In the genomic region with DNA sequence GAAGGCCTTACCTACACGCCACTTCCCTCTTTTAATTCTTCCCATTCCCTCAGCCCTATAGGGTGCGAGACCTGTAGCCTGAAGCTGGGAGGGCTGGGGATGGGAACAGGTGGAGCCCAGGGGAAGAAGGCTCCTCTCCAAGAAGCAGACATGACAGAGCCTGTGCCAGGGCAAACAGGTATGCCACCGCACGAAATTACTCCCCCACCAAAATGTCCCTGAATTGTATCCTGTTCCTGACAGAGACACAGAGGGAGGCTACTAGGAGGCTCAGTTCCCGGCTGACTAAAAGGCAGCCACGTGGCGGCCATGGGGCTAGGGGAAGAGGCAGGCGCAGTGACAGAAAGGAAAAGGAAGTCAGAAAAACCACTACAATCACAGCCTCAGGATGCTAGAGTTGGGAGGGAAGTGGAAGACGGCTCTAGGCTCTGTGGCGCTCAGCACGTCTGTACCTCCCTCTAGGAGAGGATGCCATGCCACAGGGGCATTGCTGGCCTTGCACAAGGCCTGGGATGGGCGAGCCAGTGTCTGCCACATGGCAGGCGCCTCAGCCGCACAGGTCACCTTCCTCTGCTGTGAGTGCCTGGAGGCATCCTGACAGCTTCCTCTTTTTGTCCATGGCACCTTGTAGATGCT, we compare ENCODE assay signal across 10 cellular contexts. TPM values are rescaled to one million over a fixed set of nuclear protein-coding genes. Genes with fewer than 3 reads are reported as not detected.
A peak's percentile ranks its signal among the peaks of the same experiment; 100 is the strongest.
DNase-seq lines count a peak whose midpoint lies in the region; ATAC-seq and TF ChIP-seq lines count a peak whose summit lies in the region.
"Had no signal": no experiment of that assay in that cellular context is flagged by ENCODE, and none has a peak within 500 bp of the region (broad histone marks: within the 10 kb centered on the region; RNA-seq: fewer than 3 reads in every experiment).

No MANE protein-coding gene starts in this region.

- H4K91ac ChIP-seq in IMR-90 (ENCODE audit: insufficient read depth, low read depth, low read length): no peak overlapping the region

- 90% methylated on average over 2 of the region's 14 CpGs; no CpG with 5 or more reads in 1 of the 2 experiments for WGBS in IMR-90 (ENCODE audit: extremely low coverage in 2 of 2, insufficient read length in 1 of 2), 2 experiments

- H3K14ac ChIP-seq in IMR-90 (replicated peaks; ENCODE audit: low read depth, low read length): no peak overlapping the region

- peaks cover 29% of the 10 kb centered on the region for H3K4me1 Mint-ChIP-seq in activated CD4-positive, alpha-beta T cell treated with anti-CD3 and anti-CD28 coated beads, Interleukin-2, amount 10 ng/mL, durations not matched to agents 24 days and 14 days
- H3K4me1 Mint-ChIP-seq in effector memory CD8-positive, alpha-beta T cell (ENCODE audit: low read depth in 2 of 2): peaks cover 45% of the 10 kb centered on the region in 2 donors

- 0 out of 4 replicates have a peak, but pooled peaks cover 0 to 3% of the 10 kb centered on the region in 2 experiments for H3K79me1 ChIP-seq in IMR-90 (ENCODE audit: low read depth in 1 of 2, low read length in 2 of 2)

- no peak overlapping the region for H4K5ac ChIP-seq in IMR-90 (ENCODE audit: low read depth, low read length)

- H2BK15ac ChIP-seq in IMR-90 (ENCODE audit: low read depth, low read length): no peak overlapping the region

- TF ChIP-seq CTCF in IMR-90 (conservative IDR thresholded peaks at IDR 0.05; ENCODE audit: low read depth, low read length) (no peak), brain microvascular endothelial cell (IDR thresholded peaks at IDR 0.05; ENCODE audit: low read depth, low read length, missing control alignments) (no peak)

- H3K4me3 ChIP-seq in IMR-90 (ENCODE audit: insufficient read depth, low read depth, low read length): no peak overlapping the region
- H3K4me3 ChIP-seq in brain microvascular endothelial cell (ENCODE audit: low read depth, low read length): no peak overlapping the region

- ATAC-seq in IMR-90 (ENCODE audit: low read depth) (no peak), HG02970 (IDR thresholded peaks at IDR 0.05; ENCODE audit: low FRiP score, unreplicated experiment) (no peak), HG03457 (IDR thresholded peaks at IDR 0.05; ENCODE audit: unreplicated experiment) (no peak)
- ATAC-seq in effector memory CD8-positive, alpha-beta T cell (replicated peaks): peak; percentile 66

- H2BK120ac ChIP-seq in IMR-90 (ENCODE audit: low read depth, low read length): no peak overlapping the region

- H3K56ac ChIP-seq in IMR-90 (ENCODE audit: extremely low read depth, insufficient read depth, low read length): no peak overlapping the region

- no peaks in the 10 kb centered on the region for H3K27me3 Mint-ChIP-seq in activated CD4-positive, alpha-beta T cell treated with anti-CD3 and anti-CD28 coated beads, Interleukin-2, amount 10 ng/mL, durations not matched to agents 24 days and 14 days
- no peaks in the 10 kb centered on the region for H3K27me3 Mint-ChIP-seq in effector memory CD8-positive, alpha-beta T cell

- H3K23ac ChIP-seq in IMR-90 (ENCODE audit: low read depth, low read length): no peak overlapping the region

- H3K4me1 ChIP-seq in IMR-90 (ENCODE audit: control insufficient read depth, insufficient read depth, low read length): peaks cover 15% of the 10 kb centered on the region

- DNase-seq in IMR-90 (no peak), brain microvascular endothelial cell (no peak), NCI-H748 (lab: John Stamatoyannopoulos, UW; ENCODE audit: unreplicated experiment) (no peak)
- DNase-seq in activated CD4-positive, alpha-beta T cell treated with anti-CD3 and anti-CD28 coated beads, Interleukin-2, amount 10 ng/mL, durations not matched to agents 24 days and 14 days: peak; percentile 84
- peak; percentile 18 to 26 (median 24) for DNase-seq in effector memory CD8-positive, alpha-beta T cell
- DNase-seq in stimulated activated CD4-positive, alpha-beta T cell treated with anti-CD3 and anti-CD28 coated beads, Interleukin-2, amount 100 ng/mL, for 48 hours: peak; percentile 23 to 25
- DNase-seq: NCI-H774 had no signal

- POLR2A ChIA-PET in IMR-90 (lab: Charles Lee; ENCODE audit: unreplicated experiment): no interaction called here

- peak overlapping the region; percentile 83 for H3K27ac Mint-ChIP-seq in activated CD4-positive, alpha-beta T cell treated with anti-CD3 and anti-CD28 coated beads, Interleukin-2, amount 10 ng/mL, durations not matched to agents 24 days and 14 days
- peak overlapping the region; percentile 92 for H3K27ac Mint-ChIP-seq in effector memory CD8-positive, alpha-beta T cell

- no peak overlapping the region for H4K8ac ChIP-seq in IMR-90 (ENCODE audit: low read depth in 2 of 2, low read length in 2 of 2)

- H2BK20ac ChIP-seq in IMR-90 (ENCODE audit: low read depth, low read length): no peak overlapping the region

- H3K27ac ChIP-seq in IMR-90 (ENCODE audit: insufficient read depth, low read length): no peak overlapping the region
- no peak overlapping the region for H3K27ac ChIP-seq in brain microvascular endothelial cell

- H3K9me3 Mint-ChIP-seq in activated CD4-positive, alpha-beta T cell treated with anti-CD3 and anti-CD28 coated beads, Interleukin-2, amount 10 ng/mL, durations not matched to agents 24 days and 14 days: no peaks in the 10 kb centered on the region
- no peaks in the 10 kb centered on the region for H3K9me3 Mint-ChIP-seq in effector memory CD8-positive, alpha-beta T cell

- H3K36me3 Mint-ChIP-seq in activated CD4-positive, alpha-beta T cell treated with anti-CD3 and anti-CD28 coated beads, Interleukin-2, amount 10 ng/mL, durations not matched to agents 24 days and 14 days (ENCODE audit: low read depth): peaks cover 7% of the 10 kb centered on the region
- H3K36me3 Mint-ChIP-seq in effector memory CD8-positive, alpha-beta T cell (ENCODE audit: insufficient read depth): peaks cover 12% of the 10 kb centered on the region

- H3K36me3 ChIP-seq in IMR-90 (ENCODE audit: control insufficient read depth, insufficient read depth, low read length) (no peaks in the 10 kb centered on the region), brain microvascular endothelial cell (replicated peaks) (no peaks in the 10 kb centered on the region)

- CTCF ChIA-PET in IMR-90 (lab: Yijun Ruan, JAX): interaction anchor here (1.0 kb wide), 1 partner anchor 8 kb away, joined by 3 read pairs; no protein-coding TSS in a partner anchor

- H3K9me1 ChIP-seq in IMR-90 (ENCODE audit: insufficient read depth, low read length): no peaks in the 10 kb centered on the region; the same call in 1 of the 2 replicates

- H3K27me3 ChIP-seq in IMR-90 (ENCODE audit: control insufficient read depth, insufficient read depth, low read length) (no peaks in the 10 kb centered on the region), brain microvascular endothelial cell (replicated peaks) (no peaks in the 10 kb centered on the region)

- H2AFZ ChIP-seq in IMR-90 (replicated peaks; ENCODE audit: low read length, poor library complexity): no peak overlapping the region

- H2AK9ac ChIP-seq in IMR-90 (replicated peaks; ENCODE audit: low read depth, low read length, poor library complexity): peak overlapping the region; percentile 67

- H3K4me3 Mint-ChIP-seq in activated CD4-positive, alpha-beta T cell treated with anti-CD3 and anti-CD28 coated beads, Interleukin-2, amount 10 ng/mL, durations not matched to agents 24 days and 14 days: peak overlapping the region; percentile 21
- peak overlapping the region; percentile 55 to 60 for H3K4me3 Mint-ChIP-seq in effector memory CD8-positive, alpha-beta T cell

- H3K18ac ChIP-seq in IMR-90 (ENCODE audit: low read depth, low read length): no peak overlapping the region

- no peak overlapping the region for H3K4me2 ChIP-seq in IMR-90 (ENCODE audit: low read depth, low read length)

- TF ChIP-seq RAD21 in IMR-90 (IDR thresholded peaks at IDR 0.05; ENCODE audit: low read length): no peak

- H2AK5ac ChIP-seq in IMR-90 (ENCODE audit: low read depth, low read length): no peak overlapping the region

- no peak overlapping the region for H2BK5ac ChIP-seq in IMR-90 (ENCODE audit: low read depth, low read length, poor library complexity, severe bottlenecking)

- no TSS peak for BruUV-seq in IMR-90 (replicated peaks; lab: Mats Ljungman, UMichigan)

- H3K9ac ChIP-seq in IMR-90 (ENCODE audit: low read depth, low read length): no peak overlapping the region

- H3K4ac ChIP-seq in IMR-90 (ENCODE audit: low read depth, low read length): no peak overlapping the region

- in situ Hi-C loops in IMR-90 (cut with MboI; ENCODE audit: low sequenced_read_pairs): no loop called here
- in situ Hi-C loops in brain microvascular endothelial cell (cut with HindIII; ENCODE audit: low pct_ligation_motif_present, low sequenced_read_pairs): no loop called here

- intact Hi-C loops in IMR-90 (cut with micrococcal nuclease): loop anchor here (2.0 kb wide), 1 partner anchor 27 kb away; the partner anchor contains the start of gene TFEB
- intact Hi-C loops in activated CD4-positive, alpha-beta T cell treated with anti-CD3 and anti-CD28 coated beads, Interleukin-2, amount 10 ng/mL, durations not matched to agents 24 days and 14 days (cut with micrococcal nuclease): loop anchor here (2.0 kb wide), 1 partner anchor 27 kb away; the partner anchor contains the start of gene TFEB

- no peaks in the 10 kb centered on the region for H3K9me3 ChIP-seq in IMR-90 (ENCODE audit: control insufficient read depth, insufficient read depth, low read length)

- dilution Hi-C loops in IMR-90 (cut with HindIII; ENCODE audit: low sequenced_read_pairs, unreplicated experiment): no loop called here

- no peak for TF ChIP-seq POLR2A in IMR-90 (IDR thresholded peaks at IDR 0.05; ENCODE audit: low read depth, low read length)

- H4K20me1 ChIP-seq in IMR-90 (ENCODE audit: insufficient read depth, low read length): no peaks in the 10 kb centered on the region

TF ChIP-seq in IMR-90, 13 proteins besides CTCF, POLR2A, EP300 and RAD21 (continues in another document):
- TF ChIP-seq NFE2L2 (IDR thresholded peaks at IDR 0.05; ENCODE audit: low read depth, low read length): no peak
- TF ChIP-seq RFX5 (IDR thresholded peaks at IDR 0.05; ENCODE audit: low read depth, low read length): no peak
- no peak for TF ChIP-seq BHLHE40 (IDR thresholded peaks at IDR 0.05; ENCODE audit: low read depth, low read length)
- TF ChIP-seq FOS (IDR thresholded peaks at IDR 0.05; ENCODE audit: low read depth, low read length): no peak
- TF ChIP-seq CHD1 (IDR thresholded peaks at IDR 0.05; ENCODE audit: low read depth, low read length): no peak

RNA-seq across cellular contexts. Expression of gene TFEB, which starts 27.7 kb away (rescaled TPM):
- total RNA-seq in IMR-90 (2012; rRNA removed): 4.4 and 4.5 TPM in 2 replicates
- polyA plus RNA-seq in IMR-90 (2012; rRNA removed): 4.7 and 4.9 TPM in 2 replicates
- 3.7 and 4.9 TPM in 2 replicates for polyA plus RNA-seq in IMR-90 (2012; cell fraction: cytosol; rRNA removed)
- 8.0 and 14.7 TPM in 2 replicates for polyA plus RNA-seq in IMR-90 (2012; cell fraction: nucleus; rRNA removed; ENCODE audit: low replicate concordance)
- 14.1 and 14.9 TPM in 2 replicates for total RNA-seq in activated CD4-positive, alpha-beta T cell treated with anti-CD3 and anti-CD28 coated beads, Interleukin-2, amount 10 ng/mL, durations not matched to agents 24 days and 14 days

RNA-seq across cellular contexts. Expression of gene PGC, which starts 39.5 kb away (rescaled TPM):
- total RNA-seq in IMR-90 (2012; rRNA removed): not detected in 2 replicates
- not detected in 2 replicates for polyA plus RNA-seq in IMR-90 (2012; rRNA removed)
- polyA plus RNA-seq in IMR-90 (2012; cell fraction: cytosol; rRNA removed): not detected in 2 replicates
- polyA plus RNA-seq in IMR-90 (2012; cell fraction: nucleus; rRNA removed; ENCODE audit: low replicate concordance): not detected in 2 replicates
- total RNA-seq in activated CD4-positive, alpha-beta T cell treated with anti-CD3 and anti-CD28 coated beads, Interleukin-2, amount 10 ng/mL, durations not matched to agents 24 days and 14 days: not detected in 2 replicates
- total RNA-seq: dermis microvascular lymphatic vessel endothelial cell had no signal

Comparison
In these comparisons a context has a peak if more than half of its experiments do, and no peak if none do; other contexts are left out.
1. DNase-seq: peak in activated CD4-positive, alpha-beta T cell treated with anti-CD3 and anti-CD28 coated beads, Interleukin-2, amount 10 ng/mL, durations not matched to agents 24 days and 14 days (single experiment), effector memory CD8-positive, alpha-beta T cell (3 of 3) and stimulated activated CD4-positive, alpha-beta T cell treated with anti-CD3 and anti-CD28 coated beads, Interleukin-2, amount 100 ng/mL, for 48 hours (2 of 2); none in IMR-90 (single experiment), brain microvascular endothelial cell (single experiment) and NCI-H748 (single experiment).